In genomic region chr12:62866451-62867082, GRCh38 we compare ENCODE assay signal across 9 cellular contexts.
DNase-seq lines count a peak whose midpoint lies in the region; ATAC-seq and TF ChIP-seq lines count a peak whose summit lies in the region.
"Had no signal": no experiment of that assay in that cellular context is flagged by ENCODE, and none has a peak within 500 bp of the region (broad histone marks: within the 10 kb centered on the region; RNA-seq: fewer than 3 reads in every experiment).

No MANE protein-coding gene starts in this region.

- DNase-seq in BJ (ENCODE audit: low read depth) (peak; percentile 44), MG63 (peak; percentile 68), epithelial cell of esophagus (ENCODE audit: low read depth) (peak; percentile 39), myocyte (ENCODE audit: low read depth) (peak; percentile 89), Kasumi-1 (lab: John Stamatoyannopoulos, UW) (no peak), SKM-1 (lab: John Stamatoyannopoulos, UW; ENCODE audit: unreplicated experiment) (no peak)
- DNase-seq in effector memory CD4-positive, alpha-beta T cell: no peak
- DNase-seq: activated naive CD8-positive, alpha-beta T cell treated with anti-CD3 and anti-CD28 coated beads for 36 hours had no signal

- H3K36me3 ChIP-seq in BJ (ENCODE audit: control insufficient read depth, insufficient read depth, low read length): no peaks in the 10 kb centered on the region
- H3K36me3 ChIP-seq in MG63: no peaks in the 10 kb centered on the region
- H3K36me3 ChIP-seq in effector memory CD4-positive, alpha-beta T cell (ENCODE audit: control insufficient read depth, insufficient read depth, low read length): no peaks in the 10 kb centered on the region

- no peak overlapping the region for H3K27ac ChIP-seq in effector memory CD4-positive, alpha-beta T cell (ENCODE audit: insufficient read depth, low read length, poor library complexity, severe bottlenecking)

- POLR2A ChIA-PET in BJ (lab: Charles Lee): interaction anchor here (1.5 to 2.4 kb wide), 2 partner anchors 9 to 18 kb away, joined by 11 to 19 read pairs; no protein-coding TSS in a partner anchor

- CTCF ChIA-PET in BJ (lab: Yijun Ruan, JAX): interaction anchor here (0.8 to 2.5 kb wide), 6 partner anchors 10 to 68 kb away, joined by 3 to 11 read pairs (median 4); partner anchors contain the start of gene PPM1H

- TF ChIP-seq CTCF in BJ (IDR thresholded peaks at IDR 0.05; ENCODE audit: insufficient read depth, low read depth, low read length) (no peak), epithelial cell of esophagus (IDR thresholded peaks at IDR 0.05; ENCODE audit: insufficient read depth, low read depth, low read length, missing control alignments) (no peak)

- no peak for ATAC-seq in HG03442 (IDR thresholded peaks at IDR 0.05; ENCODE audit: unreplicated experiment)

- H3K4me1 ChIP-seq in effector memory CD4-positive, alpha-beta T cell (ENCODE audit: control insufficient read depth, insufficient read depth, low read length, poor library complexity, severe bottlenecking): no peaks in the 10 kb centered on the region

- no peaks in the 10 kb centered on the region for H3K9me3 ChIP-seq in MG63
- no peaks in the 10 kb centered on the region for H3K9me3 ChIP-seq in effector memory CD4-positive, alpha-beta T cell (ENCODE audit: control insufficient read depth, low read length)

- H3K27me3 ChIP-seq in BJ (ENCODE audit: control insufficient read depth, insufficient read depth, low read length): no peaks in the 10 kb centered on the region
- no peaks in the 10 kb centered on the region for H3K27me3 ChIP-seq in MG63
- no peaks in the 10 kb centered on the region for H3K27me3 ChIP-seq in effector memory CD4-positive, alpha-beta T cell (replicated peaks; ENCODE audit: control insufficient read depth, insufficient read depth, low read length, poor library complexity, severe bottlenecking)

- no peak overlapping the region for H3K4me3 ChIP-seq in BJ (ENCODE audit: low read depth, low read length)
- H3K4me3 ChIP-seq in MG63: no peak overlapping the region
- H3K4me3 ChIP-seq in epithelial cell of esophagus (ENCODE audit: low read length): no peak overlapping the region
- no peak overlapping the region for H3K4me3 ChIP-seq in effector memory CD4-positive, alpha-beta T cell (ENCODE audit: insufficient read depth, low read depth, low read length, poor library complexity, severe bottlenecking)

Comparison
In these comparisons a context has a peak if more than half of its experiments do, and no peak if none do; other contexts are left out.
1. DNase-seq: peak in BJ (single experiment), MG63 (single experiment), epithelial cell of esophagus (single experiment) and myocyte (single experiment); none in Kasumi-1 (0 of 2), SKM-1 (single experiment) and effector memory CD4-positive, alpha-beta T cell (0 of 3).